ENCODE assay signal across 8 cellular contexts in the genomic region with DNA sequence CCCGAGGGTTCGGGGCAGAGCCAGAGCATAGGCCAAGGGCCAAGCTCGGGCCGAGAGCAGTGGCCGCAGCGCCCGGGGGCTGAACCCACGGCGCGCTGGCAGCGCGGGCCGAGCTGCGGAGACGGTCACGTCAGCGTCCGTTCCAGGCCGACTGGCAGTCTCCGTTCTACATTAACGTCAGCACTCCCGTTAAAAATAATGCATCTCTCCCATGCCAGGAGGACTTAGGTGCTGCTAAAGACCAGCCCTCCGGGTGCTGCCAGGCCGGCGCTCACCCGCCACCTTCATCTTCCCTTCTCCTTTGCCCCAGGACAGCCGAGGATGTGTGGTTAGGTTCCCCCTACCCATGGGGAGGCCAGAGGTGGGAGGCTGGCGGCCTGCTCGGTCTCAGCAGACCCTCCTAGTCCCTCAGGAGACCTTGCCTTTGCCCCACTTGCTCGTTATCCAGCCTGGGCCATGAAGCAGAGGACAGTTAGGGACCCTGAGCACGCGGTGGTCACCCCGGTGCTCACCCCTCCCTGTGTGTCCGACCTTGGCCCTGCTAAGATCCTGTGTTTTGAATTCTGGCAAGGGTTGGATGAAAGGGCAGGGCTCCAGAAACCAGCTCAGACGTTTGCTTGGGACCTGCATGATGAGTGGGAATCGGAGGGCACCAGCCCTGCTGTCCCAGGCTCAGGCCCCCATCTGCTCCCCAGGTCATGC. TPM values are rescaled to one million over a fixed set of nuclear protein-coding genes. Genes with fewer than 3 reads are reported as not detected.
A peak's percentile ranks its signal among the peaks of the same experiment; 100 is the strongest.
DNase-seq lines count a peak whose midpoint lies in the region; ATAC-seq and TF ChIP-seq lines count a peak whose summit lies in the region.

No MANE protein-coding gene starts in this region.

- peak overlapping the region; percentile 85 for H3K4me2 ChIP-seq in OCI-LY3 (ENCODE audit: low read length)

- H3K27ac ChIP-seq in OCI-LY3 (ENCODE audit: low read length) (peak overlapping the region; percentile 63), coronary artery (peak overlapping the region; percentile 99 to 100), uterus (peak overlapping the region; percentile 90 to 93)

- H3K36me3 ChIP-seq in GM06990 (ENCODE audit: control insufficient read depth, insufficient read depth, low read length) (peaks cover 18% of the 10 kb centered on the region), OCI-LY3 (replicated peaks; ENCODE audit: low read depth, low read length) (peaks cover 25% of the 10 kb centered on the region), uterus (no peaks in the 10 kb centered on the region)

- DNase-seq in GM06990 (ENCODE audit: extremely low read depth, insufficient read length) (peak; percentile 48), coronary artery (ENCODE audit: low spot score) (no peak), memory B cell (ENCODE audit: low spot score in 2 of 2) (no peak), uterus (peak in 1 of 2 donors; percentile 49)

- peak overlapping the region; percentile 83 for H3K9ac ChIP-seq in OCI-LY3 (ENCODE audit: low read length)

- H3K4me1 ChIP-seq in OCI-LY3 (ENCODE audit: low read length), result peaks cover 19% of the 10 kb centered on the region
- peaks cover 5 to 29% of the 10 kb centered on the region in 2 donors for H3K4me1 ChIP-seq in uterus

- peaks cover 24% of the 10 kb centered on the region for H3K4me1 Mint-ChIP-seq in memory B cell

- no peaks in the 10 kb centered on the region for H4K20me1 ChIP-seq in OCI-LY3 (ENCODE audit: insufficient read depth, low read length)

- H3K4me3 ChIP-seq in GM06990 (replicated peaks; ENCODE audit: low read depth, low read length) (peak overlapping the region; percentile 92), OCI-LY3 (ENCODE audit: low read length) (peak overlapping the region; percentile 92), coronary artery (peak overlapping the region; percentile 89), uterus (peak overlapping the region; percentile 65 to 81)

- peaks cover 8% of the 10 kb centered on the region for H3K36me3 Mint-ChIP-seq in memory B cell

- peaks cover 4% of the 10 kb centered on the region for H3K27me3 Mint-ChIP-seq in memory B cell

- H3K27me3 ChIP-seq in GM06990 (replicated peaks; ENCODE audit: control insufficient read depth, insufficient read depth, low read length) (no peaks in the 10 kb centered on the region), OCI-LY3 (ENCODE audit: low read depth, low read length) (peaks cover 3% of the 10 kb centered on the region), uterus (no peaks in the 10 kb centered on the region)

- H3K79me2 ChIP-seq in OCI-LY3 (ENCODE audit: low read length), result peaks cover 15% of the 10 kb centered on the region

- H3K27ac Mint-ChIP-seq in memory B cell, result peak overlapping the region; percentile 87

- TF ChIP-seq POLR2A in uterus (IDR thresholded peaks at IDR 0.05), result no peak

- H3K9me3 ChIP-seq in OCI-LY3 (ENCODE audit: insufficient read depth, low read length) (no peaks in the 10 kb centered on the region), uterus (no peaks in the 10 kb centered on the region)

- TF ChIP-seq CTCF in GM06990 (IDR thresholded peaks at IDR 0.05; ENCODE audit: insufficient read depth, low read length, poor library complexity, severe bottlenecking) (no peak), OCI-LY3 (IDR thresholded peaks at IDR 0.05; ENCODE audit: low read depth, low read length) (no peak), coronary artery (IDR thresholded peaks at IDR 0.05) (no peak), uterus (IDR thresholded peaks at IDR 0.05) (no peak)

- no peaks in the 10 kb centered on the region for H3K9me3 Mint-ChIP-seq in memory B cell

- peak overlapping the region; percentile 89 for H3K4me3 Mint-ChIP-seq in memory B cell

- no peak overlapping the region for H2AFZ ChIP-seq in OCI-LY3 (ENCODE audit: low read depth, low read length)

- peak; percentile 4 for ATAC-seq in GM21825 (IDR thresholded peaks at IDR 0.05; ENCODE audit: unreplicated experiment)
- peak; percentile 21 for ATAC-seq in memory B cell (ENCODE audit: low read depth)
- ATAC-seq in HG03378 (IDR thresholded peaks at IDR 0.05; ENCODE audit: unreplicated experiment), result no peak
- no peak for ATAC-seq in HG03159 (IDR thresholded peaks at IDR 0.05; ENCODE audit: unreplicated experiment)

- intact Hi-C loops in uterus (cut with DNase I; ENCODE audit: low total_unique reads), result no loop called here

RNA-seq across cellular contexts. Expression of gene MPG, which starts 0.6 kb away (rescaled TPM):
- total RNA-seq in uterus, result 100 to 1,000 TPM in 1 of 4 donors, 10 to 100 TPM in 3; 35.7 to 305 (median 63.7) TPM

RNA-seq across cellular contexts. Expression of gene RHBDF1, which starts 6.2 kb away (rescaled TPM):
- total RNA-seq in uterus, result 10 to 100 TPM; 14.7 to 79.0 (median 31.1) TPM

RNA-seq across cellular contexts. Expression of gene SNRNP25, which starts 25.0 kb away (rescaled TPM):
- total RNA-seq in uterus, result 10 to 100 TPM in 3 of 4 donors, 1 to 10 TPM in 1; 8.0 to 38.4 (median 21.6) TPM

RNA-seq across cellular contexts. Expression of gene POLR3K, which starts 25.2 kb away (rescaled TPM):
- total RNA-seq in uterus, result 10 to 100 TPM in 1 of 4 donors, 1 to 10 TPM in 2, under 1 TPM in 1; 0.51 to 12.3 (median 4.0) TPM

RNA-seq across cellular contexts. Expression of gene NPRL3, which starts 59.9 kb away (rescaled TPM):
- total RNA-seq in uterus, result 10 to 100 TPM; 13.9 to 34.8 (median 18.7) TPM

Comparison
In these comparisons a context has a peak if more than half of its experiments do, and no peak if none do; other contexts are left out.
1. ATAC-seq: peak in GM21825 (single experiment) and memory B cell (single experiment); none in HG03378 (single experiment) and HG03159 (single experiment).
2. Peak in every context shown above with its lines, with median percentiles within 50 percentile points of each other: H3K4me3 ChIP-seq and H3K27ac ChIP-seq.